In genomic region chr20:25237610-25238318, GRCh38 we compare ENCODE assay signal across 9 cellular contexts. TPM values are rescaled to one million over a fixed set of nuclear protein-coding genes. Genes with fewer than 3 reads are reported as not detected.
A peak's percentile ranks its signal among the peaks of the same experiment; 100 is the strongest.
DNase-seq lines count a peak whose midpoint lies in the region; ATAC-seq and TF ChIP-seq lines count a peak whose summit lies in the region.
"Had no signal": no experiment of that assay in that cellular context is flagged by ENCODE, and none has a peak within 500 bp of the region (broad histone marks: within the 10 kb centered on the region; RNA-seq: fewer than 3 reads in every experiment).

No MANE protein-coding gene starts in this region.

- H3K9ac ChIP-seq in mammary epithelial cell (ENCODE audit: insufficient read depth, low read length): peak overlapping the region; percentile 78

- intact Hi-C loops in CD8-positive, alpha-beta T cell (cut with DNase I, micrococcal nuclease): no loop called here
- intact Hi-C loops in mammary epithelial cell (cut with micrococcal nuclease) (loop anchor here (1.0 kb wide), 2 partner anchors 10 to 14 kb away; no protein-coding TSS in a partner anchor), stomach (cut with DNase I; ENCODE audit: low total_unique reads) (no loop called here)

- H3K4me3 ChIP-seq in CD8-positive, alpha-beta T cell (ENCODE audit: low read depth, low read length): no peak overlapping the region
- H3K4me3 ChIP-seq in mammary epithelial cell (replicated peaks in 1 of 3; ENCODE audit: insufficient read depth in 1 of 3, low read depth in 2 of 3, low read length in 3 of 3) (no peak overlapping the region), stomach (no peak overlapping the region)

- H3K36me3 Mint-ChIP-seq in CD8-positive, alpha-beta T cell: no peaks in the 10 kb centered on the region
- H3K36me3 Mint-ChIP-seq: memory B cell had no signal

- no peaks in the 10 kb centered on the region for H3K4me1 ChIP-seq in CD8-positive, alpha-beta T cell (ENCODE audit: insufficient read depth, low read length)
- peaks cover 84% of the 10 kb centered on the region for H3K4me1 ChIP-seq in mammary epithelial cell (ENCODE audit: insufficient read depth, low read length)
- peaks cover 10 to 50% (median 21%) of the 10 kb centered on the region in 4 donors for H3K4me1 ChIP-seq in stomach

- no peaks in the 10 kb centered on the region for H3K9me3 ChIP-seq in CD8-positive, alpha-beta T cell (ENCODE audit: low read length)
- H3K9me3 ChIP-seq in mammary epithelial cell (replicated peaks; ENCODE audit: insufficient read depth, low read length): no peaks in the 10 kb centered on the region
- no peaks in the 10 kb centered on the region for H3K9me3 ChIP-seq in stomach

- H2AFZ ChIP-seq in mammary epithelial cell (ENCODE audit: low read depth, low read length): no peak overlapping the region

- no peak for TF ChIP-seq POLR2A in stomach (IDR thresholded peaks at IDR 0.05)

- H3K9me3 Mint-ChIP-seq in CD8-positive, alpha-beta T cell: no peaks in the 10 kb centered on the region
- H3K9me3 Mint-ChIP-seq: memory B cell had no signal

- dilution Hi-C loops in mammary epithelial cell (cut with HindIII; ENCODE audit: low sequenced_read_pairs): no loop called here

- POLR2A ChIA-PET in CD8-positive, alpha-beta T cell (lab: Charles Lee): no interaction called here

- no TSS peak for BruUV-seq in mammary epithelial cell (replicated peaks; lab: Mats Ljungman, UMichigan)

- CTCF ChIA-PET in CD8-positive, alpha-beta T cell (lab: Charles Lee): no interaction called here
- CTCF ChIA-PET in mammary epithelial cell (lab: Charles Lee; ENCODE audit: low non-redundant PET): no interaction called here

- WGBS in mammary epithelial cell (ENCODE audit: low coverage, missing lambda C conversion rate): 0% methylated on average over 9 of the region's 10 CpGs
- WGBS in stomach, 5 donors: 47 to 61% (median 52%) methylated on average over 10 of the region's 10 CpGs

- TF ChIP-seq EP300 in stomach (IDR thresholded peaks at IDR 0.05): peak; percentile 48

- no peak overlapping the region for H3K27ac Mint-ChIP-seq in CD8-positive, alpha-beta T cell
- H3K27ac Mint-ChIP-seq: memory B cell had no signal

- ATAC-seq in CD8-positive, alpha-beta T cell: peak; percentile 68
- peak; percentile 76 for ATAC-seq in HG02884 (IDR thresholded peaks at IDR 0.05; ENCODE audit: unreplicated experiment)
- ATAC-seq in HG02642 (IDR thresholded peaks at IDR 0.05; ENCODE audit: poor library complexity, unreplicated experiment): no peak
- no peak for ATAC-seq in GM18498 (IDR thresholded peaks at IDR 0.05; ENCODE audit: unreplicated experiment)

- peaks cover 3% of the 10 kb centered on the region for H3K27me3 ChIP-seq in CD8-positive, alpha-beta T cell (ENCODE audit: insufficient read depth, low read length)
- no peaks in the 10 kb centered on the region for H3K27me3 ChIP-seq in mammary epithelial cell (ENCODE audit: insufficient read depth, low read length)
- peaks cover 0 to 7% (median 0%) of the 10 kb centered on the region in 3 donors for H3K27me3 ChIP-seq in stomach

- H4K20me1 ChIP-seq in mammary epithelial cell (ENCODE audit: insufficient read depth, low read length): no peaks in the 10 kb centered on the region

- no peak overlapping the region for H3K4me3 Mint-ChIP-seq in CD8-positive, alpha-beta T cell
- H3K4me3 Mint-ChIP-seq: memory B cell had no signal

- H3K27me3 Mint-ChIP-seq in CD8-positive, alpha-beta T cell (ENCODE audit: low read depth): peaks cover 18% of the 10 kb centered on the region

- no peaks in the 10 kb centered on the region for H3K36me3 ChIP-seq in CD8-positive, alpha-beta T cell (ENCODE audit: insufficient read depth, low read length)
- H3K36me3 ChIP-seq in mammary epithelial cell (ENCODE audit: insufficient read depth, low read length) (no peaks in the 10 kb centered on the region), stomach (no peaks in the 10 kb centered on the region)

- no peak for TF ChIP-seq CTCF in CD8-positive, alpha-beta T cell (IDR thresholded peaks at IDR 0.05)
- TF ChIP-seq CTCF in mammary epithelial cell (conservative IDR thresholded peaks at IDR 0.05 in 1 of 2, IDR thresholded peaks at IDR 0.05 in 1 of 2; ENCODE audit: extremely low read depth in 1 of 2, insufficient read depth in 1 of 2, low read depth in 1 of 2, low read length in 2 of 2): no peak
- TF ChIP-seq CTCF in stomach (IDR thresholded peaks at IDR 0.05): no peak

- no peaks in the 10 kb centered on the region for H3K4me1 Mint-ChIP-seq in CD8-positive, alpha-beta T cell (ENCODE audit: low read depth)
- H3K4me1 Mint-ChIP-seq: memory B cell had no signal

- in situ Hi-C loops in mammary epithelial cell (cut with MboI; ENCODE audit: low sequenced_read_pairs in 2 of 2): no loop called here

- DNase-seq in CD8-positive, alpha-beta T cell: no peak
- DNase-seq in SW 1271 (lab: John Stamatoyannopoulos, UW) (peak; percentile 97 to 99), mammary epithelial cell (peak; percentile 100), middle frontal gyrus (ENCODE audit: extremely low spot score, low spot score) (peak; percentile 68), stomach (no peak)

- peaks cover 6% of the 10 kb centered on the region for H3K79me2 ChIP-seq in mammary epithelial cell (ENCODE audit: insufficient read depth, low read length)

- H3K27ac ChIP-seq in CD8-positive, alpha-beta T cell (ENCODE audit: low read depth, low read length): no peak overlapping the region
- H3K27ac ChIP-seq in mammary epithelial cell (ENCODE audit: insufficient read depth, low read depth, low read length) (peak overlapping the region; percentile 98), stomach (peak overlapping the region; percentile 26 to 74 (median 52))

- peak overlapping the region; percentile 45 for H3K4me2 ChIP-seq in mammary epithelial cell (ENCODE audit: insufficient read depth, low read depth, low read length)

RNA-seq across cellular contexts. Expression of gene PYGB, which starts 10.1 kb away (rescaled TPM):
- total RNA-seq in CD8-positive, alpha-beta T cell: 10 to 100 TPM; 35.2 to 39.2 TPM
- total RNA-seq in mammary epithelial cell (1,000 to 10,000 TPM in 1 of 2 donors, 100 to 1,000 TPM in 1; 475 to 1,432 TPM), stomach (100 to 1,000 TPM in 2 of 5 donors, 10 to 100 TPM in 3; 34.4 to 116 (median 78.8) TPM)
- polyA plus RNA-seq in mammary epithelial cell (284 TPM), stomach (10 to 100 TPM; 23.1 to 34.0 (median 28.8) TPM)
- polyA minus RNA-seq in mammary epithelial cell: 595 TPM

RNA-seq across cellular contexts. Expression of gene ENTPD6, which starts 42.3 kb away (rescaled TPM):
- 10 to 100 TPM; 62.4 to 70.1 TPM for total RNA-seq in CD8-positive, alpha-beta T cell
- total RNA-seq in mammary epithelial cell (100 to 1,000 TPM in 1 of 2 donors, 10 to 100 TPM in 1; 82.9 to 130 TPM), stomach (100 to 1,000 TPM in 3 of 5 donors, 10 to 100 TPM in 2; 44.2 to 110 (median 104) TPM)
- polyA plus RNA-seq in mammary epithelial cell (127 TPM), stomach (10 to 100 TPM; 38.5 to 56.6 (median 40.7) TPM)
- polyA minus RNA-seq in mammary epithelial cell: 195 TPM

Comparison
In these comparisons a context has a peak if more than half of its experiments do, and no peak if none do; other contexts are left out.
1. ATAC-seq: peak in CD8-positive, alpha-beta T cell (single experiment) and HG02884 (single experiment); none in HG02642 (single experiment) and GM18498 (single experiment).
2. DNase-seq: peak in SW 1271 (2 of 2), mammary epithelial cell (single experiment) and middle frontal gyrus (single experiment); none in CD8-positive, alpha-beta T cell (0 of 7) and stomach (single experiment).
3. RNA of gene PYGB, which starts 10.1 kb away (total RNA-seq): 475 to 1,432 TPM in mammary epithelial cell; 34.4 to 116 TPM in stomach and 35.2 to 39.2 TPM in CD8-positive, alpha-beta T cell; every median in the first group is over 4 times any median in the second.